ENCODE assay signal across 1 cellular context in genomic region chr11:119493712-119494111, GRCh38.
TF ChIP-seq lines count a peak whose summit lies in the region.

No MANE protein-coding gene starts in this region.

TF ChIP-seq in HepG2, 621 proteins besides CTCF, POLR2A, EP300 and RAD21 (continued from another document):
- TF ChIP-seq ARID4A (CRISPR knock-in tag; IDR thresholded peaks at IDR 0.05; ENCODE audit: borderline replicate concordance), result peak; percentile 37; the same call in 1 of the 2 replicates
- TF ChIP-seq HDAC1 (CRISPR knock-in tag; IDR thresholded peaks at IDR 0.05), result 0 out of 2 replicates have a peak, but pooled peaks have one; percentile 15
- no peak for TF ChIP-seq ZNF746 (CRISPR knock-in tag; IDR thresholded peaks at IDR 0.05)
- TF ChIP-seq SMC3 (IDR thresholded peaks at IDR 0.05; ENCODE audit: low read length), result no peak
- TF ChIP-seq SALL1 (CRISPR knock-in tag; IDR thresholded peaks at IDR 0.05), result peak; percentile 31; the same call in 1 of the 2 replicates
- TF ChIP-seq ZNF574 (CRISPR knock-in tag; IDR thresholded peaks at IDR 0.05), result peak; percentile 37; the same call in 1 of the 2 replicates
